1 cellular context compared by ENCODE assay signal in the genomic region with DNA sequence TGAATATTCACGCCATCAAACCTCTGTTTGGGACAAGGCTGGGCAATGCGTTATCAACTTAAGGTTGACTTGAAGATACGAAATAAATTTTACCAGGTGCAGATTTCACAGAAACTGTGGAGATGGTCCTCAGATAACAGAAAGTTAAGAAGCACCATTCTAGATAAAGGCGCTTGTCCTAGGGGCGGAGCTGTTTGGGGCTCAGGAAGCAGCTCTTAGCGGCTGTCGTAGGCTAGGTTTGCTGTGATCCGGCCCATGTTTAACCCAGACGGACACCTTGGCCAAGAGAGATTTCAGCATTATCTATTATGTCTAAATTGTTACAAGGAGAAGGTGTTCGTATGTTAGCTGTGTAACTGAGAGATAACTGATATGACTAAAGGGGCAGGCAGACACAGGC.
TF ChIP-seq lines count a peak whose summit lies in the region.

No MANE protein-coding gene starts in this region.

TF ChIP-seq in GM23338, 12 proteins besides CTCF, POLR2A, EP300 and RAD21:
- no peak for TF ChIP-seq EZH2 (IDR thresholded peaks at IDR 0.05; ENCODE audit: low read depth, unreplicated experiment)
- TF ChIP-seq ZNF331 (CRISPR knock-in tag; IDR thresholded peaks at IDR 0.05; ENCODE audit: low read depth): no peak
- no peak for TF ChIP-seq NANOG (IDR thresholded peaks at IDR 0.05; ENCODE audit: borderline replicate concordance)
- TF ChIP-seq EZH2phosphoT487 (IDR thresholded peaks at IDR 0.05; ENCODE audit: unreplicated experiment): no peak
- TF ChIP-seq, protein P1, sequence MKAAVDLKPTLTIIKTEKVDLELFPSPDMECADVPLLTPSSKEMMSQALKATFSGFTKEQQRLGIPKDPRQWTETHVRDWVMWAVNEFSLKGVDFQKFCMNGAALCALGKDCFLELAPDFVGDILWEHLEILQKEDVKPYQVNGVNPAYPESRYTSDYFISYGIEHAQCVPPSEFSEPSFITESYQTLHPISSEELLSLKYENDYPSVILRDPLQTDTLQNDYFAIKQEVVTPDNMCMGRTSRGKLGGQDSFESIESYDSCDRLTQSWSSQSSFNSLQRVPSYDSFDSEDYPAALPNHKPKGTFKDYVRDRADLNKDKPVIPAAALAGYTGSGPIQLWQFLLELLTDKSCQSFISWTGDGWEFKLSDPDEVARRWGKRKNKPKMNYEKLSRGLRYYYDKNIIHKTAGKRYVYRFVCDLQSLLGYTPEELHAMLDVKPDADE (IDR thresholded peaks at IDR 0.05): no peak
- TF ChIP-seq STAT1 (IDR thresholded peaks at IDR 0.05; ENCODE audit: unreplicated experiment): no peak
- no peak for TF ChIP-seq POLR2AphosphoS5 (IDR thresholded peaks at IDR 0.05; ENCODE audit: low read depth)
- no peak for TF ChIP-seq CREB1 (CRISPR knock-in tag; IDR thresholded peaks at IDR 0.05; ENCODE audit: low read depth)
- TF ChIP-seq, protein P2, sequence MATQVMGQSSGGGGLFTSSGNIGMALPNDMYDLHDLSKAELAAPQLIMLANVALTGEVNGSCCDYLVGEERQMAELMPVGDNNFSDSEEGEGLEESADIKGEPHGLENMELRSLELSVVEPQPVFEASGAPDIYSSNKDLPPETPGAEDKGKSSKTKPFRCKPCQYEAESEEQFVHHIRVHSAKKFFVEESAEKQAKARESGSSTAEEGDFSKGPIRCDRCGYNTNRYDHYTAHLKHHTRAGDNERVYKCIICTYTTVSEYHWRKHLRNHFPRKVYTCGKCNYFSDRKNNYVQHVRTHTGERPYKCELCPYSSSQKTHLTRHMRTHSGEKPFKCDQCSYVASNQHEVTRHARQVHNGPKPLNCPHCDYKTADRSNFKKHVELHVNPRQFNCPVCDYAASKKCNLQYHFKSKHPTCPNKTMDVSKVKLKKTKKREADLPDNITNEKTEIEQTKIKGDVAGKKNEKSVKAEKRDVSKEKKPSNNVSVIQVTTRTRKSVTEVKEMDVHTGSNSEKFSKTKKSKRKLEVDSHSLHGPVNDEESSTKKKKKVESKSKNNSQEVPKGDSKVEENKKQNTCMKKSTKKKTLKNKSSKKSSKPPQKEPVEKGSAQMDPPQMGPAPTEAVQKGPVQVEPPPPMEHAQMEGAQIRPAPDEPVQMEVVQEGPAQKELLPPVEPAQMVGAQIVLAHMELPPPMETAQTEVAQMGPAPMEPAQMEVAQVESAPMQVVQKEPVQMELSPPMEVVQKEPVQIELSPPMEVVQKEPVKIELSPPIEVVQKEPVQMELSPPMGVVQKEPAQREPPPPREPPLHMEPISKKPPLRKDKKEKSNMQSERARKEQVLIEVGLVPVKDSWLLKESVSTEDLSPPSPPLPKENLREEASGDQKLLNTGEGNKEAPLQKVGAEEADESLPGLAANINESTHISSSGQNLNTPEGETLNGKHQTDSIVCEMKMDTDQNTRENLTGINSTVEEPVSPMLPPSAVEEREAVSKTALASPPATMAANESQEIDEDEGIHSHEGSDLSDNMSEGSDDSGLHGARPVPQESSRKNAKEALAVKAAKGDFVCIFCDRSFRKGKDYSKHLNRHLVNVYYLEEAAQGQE (IDR thresholded peaks at IDR 0.05; ENCODE audit: unreplicated experiment): no peak
- TF ChIP-seq ZNF114 (CRISPR knock-in tag; IDR thresholded peaks at IDR 0.05): no peak
- TF ChIP-seq, protein P3, sequence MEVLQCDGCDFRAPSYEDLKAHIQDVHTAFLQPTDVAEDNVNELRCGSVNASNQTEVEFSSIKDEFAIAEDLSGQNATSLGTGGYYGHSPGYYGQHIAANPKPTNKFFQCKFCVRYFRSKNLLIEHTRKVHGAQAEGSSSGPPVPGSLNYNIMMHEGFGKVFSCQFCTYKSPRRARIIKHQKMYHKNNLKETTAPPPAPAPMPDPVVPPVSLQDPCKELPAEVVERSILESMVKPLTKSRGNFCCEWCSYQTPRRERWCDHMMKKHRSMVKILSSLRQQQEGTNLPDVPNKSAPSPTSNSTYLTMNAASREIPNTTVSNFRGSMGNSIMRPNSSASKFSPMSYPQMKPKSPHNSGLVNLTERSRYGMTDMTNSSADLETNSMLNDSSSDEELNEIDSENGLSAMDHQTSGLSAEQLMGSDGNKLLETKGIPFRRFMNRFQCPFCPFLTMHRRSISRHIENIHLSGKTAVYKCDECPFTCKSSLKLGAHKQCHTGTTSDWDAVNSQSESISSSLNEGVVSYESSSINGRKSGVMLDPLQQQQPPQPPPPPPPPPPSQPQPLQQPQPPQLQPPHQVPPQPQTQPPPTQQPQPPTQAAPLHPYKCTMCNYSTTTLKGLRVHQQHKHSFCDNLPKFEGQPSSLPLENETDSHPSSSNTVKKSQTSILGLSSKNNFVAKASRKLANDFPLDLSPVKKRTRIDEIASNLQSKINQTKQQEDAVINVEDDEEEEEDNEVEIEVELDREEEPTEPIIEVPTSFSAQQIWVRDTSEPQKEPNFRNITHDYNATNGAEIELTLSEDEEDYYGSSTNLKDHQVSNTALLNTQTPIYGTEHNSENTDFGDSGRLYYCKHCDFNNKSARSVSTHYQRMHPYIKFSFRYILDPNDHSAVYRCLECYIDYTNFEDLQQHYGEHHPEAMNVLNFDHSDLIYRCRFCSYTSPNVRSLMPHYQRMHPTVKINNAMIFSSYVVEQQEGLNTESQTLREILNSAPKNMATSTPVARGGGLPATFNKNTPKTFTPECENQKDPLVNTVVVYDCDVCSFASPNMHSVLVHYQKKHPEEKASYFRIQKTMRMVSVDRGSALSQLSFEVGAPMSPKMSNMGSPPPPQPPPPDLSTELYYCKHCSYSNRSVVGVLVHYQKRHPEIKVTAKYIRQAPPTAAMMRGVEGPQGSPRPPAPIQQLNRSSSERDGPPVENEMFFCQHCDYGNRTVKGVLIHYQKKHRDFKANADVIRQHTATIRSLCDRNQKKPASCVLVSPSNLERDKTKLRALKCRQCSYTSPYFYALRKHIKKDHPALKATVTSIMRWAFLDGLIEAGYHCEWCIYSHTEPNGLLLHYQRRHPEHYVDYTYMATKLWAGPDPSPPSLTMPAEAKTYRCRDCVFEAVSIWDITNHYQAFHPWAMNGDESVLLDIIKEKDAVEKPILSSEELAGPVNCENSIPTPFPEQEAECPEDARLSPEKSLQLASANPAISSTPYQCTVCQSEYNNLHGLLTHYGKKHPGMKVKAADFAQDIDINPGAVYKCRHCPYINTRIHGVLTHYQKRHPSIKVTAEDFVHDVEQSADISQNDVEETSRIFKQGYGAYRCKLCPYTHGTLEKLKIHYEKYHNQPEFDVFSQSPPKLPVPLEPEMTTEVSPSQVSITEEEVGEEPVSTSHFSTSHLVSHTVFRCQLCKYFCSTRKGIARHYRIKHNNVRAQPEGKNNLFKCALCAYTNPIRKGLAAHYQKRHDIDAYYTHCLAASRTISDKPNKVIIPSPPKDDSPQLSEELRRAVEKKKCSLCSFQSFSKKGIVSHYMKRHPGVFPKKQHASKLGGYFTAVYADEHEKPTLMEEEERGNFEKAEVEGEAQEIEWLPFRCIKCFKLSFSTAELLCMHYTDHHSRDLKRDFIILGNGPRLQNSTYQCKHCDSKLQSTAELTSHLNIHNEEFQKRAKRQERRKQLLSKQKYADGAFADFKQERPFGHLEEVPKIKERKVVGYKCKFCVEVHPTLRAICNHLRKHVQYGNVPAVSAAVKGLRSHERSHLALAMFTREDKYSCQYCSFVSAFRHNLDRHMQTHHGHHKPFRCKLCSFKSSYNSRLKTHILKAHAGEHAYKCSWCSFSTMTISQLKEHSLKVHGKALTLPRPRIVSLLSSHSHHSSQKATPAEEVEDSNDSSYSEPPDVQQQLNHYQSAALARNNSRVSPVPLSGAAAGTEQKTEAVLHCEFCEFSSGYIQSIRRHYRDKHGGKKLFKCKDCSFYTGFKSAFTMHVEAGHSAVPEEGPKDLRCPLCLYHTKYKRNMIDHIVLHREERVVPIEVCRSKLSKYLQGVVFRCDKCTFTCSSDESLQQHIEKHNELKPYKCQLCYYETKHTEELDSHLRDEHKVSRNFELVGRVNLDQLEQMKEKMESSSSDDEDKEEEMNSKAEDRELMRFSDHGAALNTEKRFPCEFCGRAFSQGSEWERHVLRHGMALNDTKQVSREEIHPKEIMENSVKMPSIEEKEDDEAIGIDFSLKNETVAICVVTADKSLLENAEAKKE (CRISPR knock-in tag; IDR thresholded peaks at IDR 0.05): no peak
- TF ChIP-seq JUNB (IDR thresholded peaks at IDR 0.05; ENCODE audit: unreplicated experiment): no peak
TF ChIP-seq in GM23338: peak in this region for 0.
